ENCODE assay signal across 19 cellular contexts in the genomic region with DNA sequence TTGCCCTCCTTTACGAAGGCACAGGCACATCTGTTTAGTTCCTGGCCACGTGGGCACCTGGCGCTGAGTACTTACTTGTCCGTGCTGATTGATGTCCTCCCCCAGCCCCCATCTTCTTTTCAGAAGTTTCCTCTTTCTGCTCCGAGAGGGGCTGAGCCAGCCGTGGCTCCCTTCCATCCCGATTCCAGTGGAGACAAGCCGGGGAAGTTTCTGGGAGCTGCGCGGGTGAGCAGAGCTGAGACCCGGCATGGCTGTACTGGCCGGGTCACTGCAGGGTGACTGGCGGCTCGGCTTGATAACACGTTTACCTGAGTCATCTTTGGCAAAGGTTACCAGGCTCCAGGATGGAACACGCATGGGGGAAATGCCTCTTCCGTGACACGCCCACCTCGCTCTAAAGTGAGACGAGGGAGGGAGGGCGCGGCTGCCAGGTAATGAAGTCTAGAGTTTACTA. TPM values are rescaled to one million over a fixed set of nuclear protein-coding genes. Genes with fewer than 3 reads are reported as not detected.
DNase-seq lines count a peak whose midpoint lies in the region; ATAC-seq, FAIRE-seq and TF ChIP-seq lines count a peak whose summit lies in the region.
"Had no signal": no experiment of that assay in that cellular context is flagged by ENCODE, and none has a peak within 500 bp of the region (broad histone marks: within the 10 kb centered on the region; RNA-seq: fewer than 3 reads in every experiment).

No MANE protein-coding gene starts in this region.

- H3K4me3 Mint-ChIP-seq in GM23338, result no peak overlapping the region
- H3K4me3 Mint-ChIP-seq: activated naive CD8-positive, alpha-beta T cell; naive thymus-derived CD8-positive, alpha-beta T cell had no signal

- H3K4me3 ChIP-seq in GM23338 (no peak overlapping the region), RWPE2 (ENCODE audit: severe bottlenecking) (no peak overlapping the region), keratinocyte (ENCODE audit: control insufficient read depth in 2 of 3, extremely low read depth in 1 of 3, insufficient read depth in 2 of 3, low read depth in 1 of 3, low read length in 3 of 3) (peak overlapping the region; percentile 11 to 58 (median 47)), prostate gland (no peak overlapping the region)

- peak overlapping the region; percentile 77 for H3K9ac ChIP-seq in keratinocyte (ENCODE audit: control insufficient read depth, extremely low read depth, insufficient read depth, low read length)

- intact Hi-C loops in prostate gland (cut with DNase I), result no loop called here

- H3K27ac ChIP-seq in GM23338 (ENCODE audit: low read depth), result no peak overlapping the region
- peak overlapping the region; percentile 55 for H3K27ac ChIP-seq in RWPE2 (ENCODE audit: poor library complexity, severe bottlenecking)
- H3K27ac ChIP-seq in keratinocyte (ENCODE audit: control insufficient read depth, insufficient read depth, low read length), result peak overlapping the region; percentile 87
- H3K27ac ChIP-seq in prostate gland, result peak overlapping the region; percentile 9 to 41

- FAIRE-seq in keratinocyte (lab: Jason Lieb, UNC), result peak; percentile 97
- FAIRE-seq: endometrium had no signal

- H3K79me2 ChIP-seq in GM23338 (replicated peaks; ENCODE audit: insufficient read depth) (no peaks in the 10 kb centered on the region), keratinocyte (ENCODE audit: control insufficient read depth, insufficient read depth, low read length) (no peaks in the 10 kb centered on the region)

- TF ChIP-seq CTCF in GM23338 (conservative IDR thresholded peaks at IDR 0.05; ENCODE audit: low read depth in 2 of 2) (no peak), RWPE2 (IDR thresholded peaks at IDR 0.05; ENCODE audit: poor library complexity, severe bottlenecking) (no peak), keratinocyte (optimal IDR thresholded peaks at IDR 0.05 in 1 of 3, IDR thresholded peaks at IDR 0.05 in 1 of 3, conservative IDR thresholded peaks at IDR 0.05 in 1 of 3; ENCODE audit: extremely low read depth in 1 of 3, insufficient read depth in 2 of 3, low read length in 3 of 3) (no peak), prostate gland (IDR thresholded peaks at IDR 0.05) (no peak)

- H3K9me2 ChIP-seq in GM23338 (ENCODE audit: insufficient read depth), result no peaks in the 10 kb centered on the region

- H2AFZ ChIP-seq in GM23338 (0 out of 2 replicates have a peak overlapping the region, but pooled peaks have one; percentile 20), keratinocyte (ENCODE audit: control insufficient read depth, low read length) (peak overlapping the region; percentile 85)

- TF ChIP-seq POLR2A in prostate gland (IDR thresholded peaks at IDR 0.05), result peak; percentile 39

- peaks cover 19% of the 10 kb centered on the region for H3K27me3 Mint-ChIP-seq in GM23338 (ENCODE audit: insufficient read depth, low read depth, poor library complexity)

- H3K9me1 ChIP-seq in keratinocyte (ENCODE audit: control insufficient read depth, extremely low read depth, insufficient read depth, low read length), result no peaks in the 10 kb centered on the region

- no peaks in the 10 kb centered on the region for H3K36me3 Mint-ChIP-seq in GM23338 (ENCODE audit: low read depth)
- H3K36me3 Mint-ChIP-seq: activated naive CD8-positive, alpha-beta T cell had no signal

- dilution Hi-C loops in keratinocyte (cut with MboI; ENCODE audit: extremely low pct_ligation_motif_present, low sequenced_read_pairs), result no loop called here

- no peak overlapping the region for H3K27ac Mint-ChIP-seq in GM23338
- H3K27ac Mint-ChIP-seq: activated naive CD8-positive, alpha-beta T cell; naive thymus-derived CD8-positive, alpha-beta T cell had no signal

- DNase-seq in GM23338 (ENCODE audit: low spot score) (no peak), RWPE2 (ENCODE audit: low spot score) (peak; percentile 90), keratinocyte (ENCODE audit: low read depth, low spot score) (peak; percentile 70), prostate gland (ENCODE audit: low spot score) (peak; percentile 87), NCI-H69 (lab: John Stamatoyannopoulos, UW) (no peak), COLO829 (ENCODE audit: low spot score) (no peak), DMS79 treated with DMSO at 0.1 percent for 48 hours (lab: John Stamatoyannopoulos, UW) (no peak)
- DNase-seq: activated CD8-positive, alpha-beta memory T cell treated with anti-CD3 and anti-CD28 coated beads, Interleukin-2, amount 50 U/mL, for 4 hours; caudate nucleus; naive thymus-derived CD8-positive, alpha-beta T cell; NCI-H1105 treated with DMSO at 0.1 percent for 48 hours; NCI-H524 treated with DMSO at 0.1 percent for 48 hours; stimulated activated naive CD4-positive, alpha-beta T cell; T-helper 1 cell had no signal

- ATAC-seq in GM23338 (no peak), RWPE2 (ENCODE audit: low read depth) (peak; percentile 93), HG02763 (IDR thresholded peaks at IDR 0.05; ENCODE audit: unreplicated experiment) (no peak)
- ATAC-seq: activated CD4-positive, CD25-positive, alpha-beta regulatory T cell treated with anti-CD3 and anti-CD28 coated beads, Interleukin-2, amount 50 U/mL, for 24 hours; naive thymus-derived CD8-positive, alpha-beta T cell; Panc1 had no signal

- H3K4me1 Mint-ChIP-seq in GM23338, result peaks cover 39% of the 10 kb centered on the region
- H3K4me1 Mint-ChIP-seq: naive thymus-derived CD8-positive, alpha-beta T cell had no signal

- H3K36me3 ChIP-seq in GM23338 (ENCODE audit: insufficient read depth), result 0 out of 2 replicates have a peak, but pooled peaks cover 3% of the 10 kb centered on the region
- no peaks in the 10 kb centered on the region for H3K36me3 ChIP-seq in RWPE2 (ENCODE audit: low read depth)
- H3K36me3 ChIP-seq in keratinocyte (ENCODE audit: control insufficient read depth in 2 of 2, extremely low read depth in 1 of 2, insufficient read depth in 2 of 2, low read length in 2 of 2), result no peaks in the 10 kb centered on the region
- H3K36me3 ChIP-seq in prostate gland, result no peaks in the 10 kb centered on the region

- H3K9me3 Mint-ChIP-seq in GM23338, result no peaks in the 10 kb centered on the region; the same call in 2 of the 3 replicates

- 39% methylated on average over 22 of the region's 22 CpGs for WGBS in prostate gland

- H3F3A ChIP-seq in GM23338 (replicated peaks; ENCODE audit: low read depth), result peaks cover 8% of the 10 kb centered on the region; the same call in 1 of the 2 replicates

- H3K4me2 ChIP-seq in GM23338 (no peak overlapping the region), keratinocyte (ENCODE audit: control insufficient read depth, extremely low read depth, insufficient read depth, low read depth, low read length) (peak overlapping the region; percentile 82)

- H3K4me1 ChIP-seq in GM23338 (ENCODE audit: insufficient read depth) (peaks cover 29% of the 10 kb centered on the region), RWPE2 (ENCODE audit: insufficient read depth, poor library complexity, severe bottlenecking) (peaks cover 14% of the 10 kb centered on the region), keratinocyte (ENCODE audit: control insufficient read depth, extremely low read depth, insufficient read depth, low read length) (peaks cover 22% of the 10 kb centered on the region), prostate gland (replicated peaks) (no peaks in the 10 kb centered on the region)

- no peaks in the 10 kb centered on the region for H3K27me3 ChIP-seq in GM23338 (ENCODE audit: insufficient read depth)
- no peaks in the 10 kb centered on the region for H3K27me3 ChIP-seq in RWPE2 (ENCODE audit: insufficient read depth, poor library complexity, severe bottlenecking)
- H3K27me3 ChIP-seq in keratinocyte (ENCODE audit: control insufficient read depth, extremely low read depth, insufficient read depth, low read length), result no peaks in the 10 kb centered on the region
- no peaks in the 10 kb centered on the region for H3K27me3 ChIP-seq in prostate gland (replicated peaks; ENCODE audit: insufficient read depth)

- H3K9me3 ChIP-seq in RWPE2 (ENCODE audit: severe bottlenecking) (no peaks in the 10 kb centered on the region), keratinocyte (ENCODE audit: control insufficient read depth, low read depth, low read length) (no peaks in the 10 kb centered on the region), prostate gland (no peaks in the 10 kb centered on the region)

- H4K20me1 ChIP-seq in GM23338 (replicated peaks; ENCODE audit: insufficient read depth) (no peaks in the 10 kb centered on the region), keratinocyte (ENCODE audit: control insufficient read depth, extremely low read depth, insufficient read depth, low read length) (no peaks in the 10 kb centered on the region)

TF ChIP-seq in GM23338, 12 proteins besides CTCF, POLR2A, EP300 and RAD21 (continues in another document):
- TF ChIP-seq ZNF114 (CRISPR knock-in tag; IDR thresholded peaks at IDR 0.05), result no peak
- TF ChIP-seq, protein P1, sequence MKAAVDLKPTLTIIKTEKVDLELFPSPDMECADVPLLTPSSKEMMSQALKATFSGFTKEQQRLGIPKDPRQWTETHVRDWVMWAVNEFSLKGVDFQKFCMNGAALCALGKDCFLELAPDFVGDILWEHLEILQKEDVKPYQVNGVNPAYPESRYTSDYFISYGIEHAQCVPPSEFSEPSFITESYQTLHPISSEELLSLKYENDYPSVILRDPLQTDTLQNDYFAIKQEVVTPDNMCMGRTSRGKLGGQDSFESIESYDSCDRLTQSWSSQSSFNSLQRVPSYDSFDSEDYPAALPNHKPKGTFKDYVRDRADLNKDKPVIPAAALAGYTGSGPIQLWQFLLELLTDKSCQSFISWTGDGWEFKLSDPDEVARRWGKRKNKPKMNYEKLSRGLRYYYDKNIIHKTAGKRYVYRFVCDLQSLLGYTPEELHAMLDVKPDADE (IDR thresholded peaks at IDR 0.05), result no peak
- no peak for TF ChIP-seq NANOG (IDR thresholded peaks at IDR 0.05; ENCODE audit: borderline replicate concordance)
- no peak for TF ChIP-seq STAT1 (IDR thresholded peaks at IDR 0.05; ENCODE audit: unreplicated experiment)

RNA-seq across cellular contexts. Expression of gene ATXN10, which starts 45.4 kb away (rescaled TPM):
- 163 and 170 TPM in 2 replicates for total RNA-seq in GM23338 (2014; rRNA removed; shearing (Covaris generic))
- 72.5 and 99.0 TPM in 2 replicates for polyA plus RNA-seq in GM23338 (2016; fragmentation: Nextera tagmentation; extraction: Ambion mirVana)
- 238 to 276 TPM (median 242 TPM) in 3 replicates for polyA plus RNA-seq in keratinocyte
- 147 TPM for polyA plus RNA-seq in keratinocyte (2011; ENCODE audit: low read depth)
- polyA plus RNA-seq in keratinocyte (2011; cell fraction: cytosol; rRNA removed), result 172 and 329 TPM in 2 replicates
- polyA plus RNA-seq in keratinocyte (2011; cell fraction: nucleus; rRNA removed), result 190 and 196 TPM in 2 replicates
- polyA plus RNA-seq in keratinocyte (2012; ENCODE audit: low replicate concordance), result 88.1 and 124 TPM in 2 replicates
- 156 to 320 TPM (median 270 TPM) in 3 replicates for polyA minus RNA-seq in keratinocyte
- polyA minus RNA-seq in keratinocyte (2011; cell fraction: cytosol; rRNA and poly(A)+ RNA removed), result 71.7 TPM
- polyA minus RNA-seq in keratinocyte (2011; cell fraction: nucleus; rRNA and poly(A)+ RNA removed), result 59.4 and 126 TPM in 2 replicates
- 100 to 1,000 TPM; 125 to 148 TPM for total RNA-seq in prostate gland

Comparison
In these comparisons a context has a peak if more than half of its experiments do, and no peak if none do; other contexts are left out.
1. DNase-seq: peak in RWPE2 (single experiment), keratinocyte (single experiment) and prostate gland (single experiment); none in GM23338 (single experiment), NCI-H69 (single experiment), COLO829 (single experiment) and DMS79 treated with DMSO at 0.1 percent for 48 hours (single experiment).
2. H3K4me3 ChIP-seq: peak in keratinocyte (3 of 3); none in GM23338 (single experiment), RWPE2 (single experiment) and prostate gland (0 of 2).